ENCODE assay signal across 8 cellular contexts in the genomic region with DNA sequence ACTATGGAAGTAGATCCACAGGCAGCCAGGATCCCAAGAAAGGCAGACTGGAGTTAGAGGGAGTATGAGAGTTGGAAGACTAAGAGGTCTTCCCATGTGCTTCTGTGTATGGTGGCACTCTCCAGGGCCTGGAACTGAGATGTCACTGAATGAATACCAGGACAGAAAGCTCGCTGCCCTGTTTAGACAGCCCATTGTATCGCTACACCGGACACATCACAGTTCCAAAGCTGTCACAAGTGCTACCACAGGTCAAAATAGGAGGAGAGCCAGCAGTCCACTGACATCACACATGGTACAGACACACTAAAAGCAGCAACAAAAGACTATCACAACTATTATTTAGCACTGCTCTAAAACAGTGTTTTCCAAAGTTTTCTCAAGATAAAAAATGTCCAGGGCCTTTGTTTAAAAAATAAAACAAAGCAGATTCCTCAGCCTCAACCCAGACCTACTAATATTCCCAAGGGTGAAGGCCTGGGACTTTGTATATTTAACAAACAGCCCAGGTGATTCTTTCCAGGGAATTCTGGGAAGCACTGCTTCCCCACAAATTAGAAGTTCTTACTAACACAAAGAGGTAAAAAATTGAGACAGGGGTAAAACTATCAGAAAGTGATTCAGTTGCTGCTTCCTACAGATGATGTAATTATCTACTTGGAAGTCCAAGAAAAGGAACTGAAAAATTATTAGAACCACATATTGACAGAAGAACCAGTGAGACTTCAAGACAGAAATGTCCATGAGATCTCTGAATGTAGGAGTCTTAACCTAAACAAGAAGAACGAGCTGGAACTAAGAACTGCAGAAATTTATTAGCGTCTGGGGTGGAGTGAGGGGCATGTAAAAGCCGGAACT.
A peak's percentile ranks its signal among the peaks of the same experiment; 100 is the strongest.
DNase-seq lines count a peak whose midpoint lies in the region; ATAC-seq and TF ChIP-seq lines count a peak whose summit lies in the region.

No MANE protein-coding gene starts in this region.

- no peak for DNase-seq in CD8-positive, alpha-beta T cell
- DNase-seq in HL-60 (ENCODE audit: low read depth in 1 of 2, low spot score in 1 of 2): peak in 1 of 2 experiments; percentile 69
- DNase-seq in caudate nucleus (lab: John Stamatoyannopoulos, UW): no peak
- no peak for DNase-seq in NCI-H82 treated with DMSO at 0.1 percent for 48 hours (lab: John Stamatoyannopoulos, UW; ENCODE audit: unreplicated experiment)
- DNase-seq in glomerular visceral epithelial cell (ENCODE audit: extremely low spot score): no peak
- no peak for DNase-seq in right cardiac atrium
- DNase-seq in NCI-H226: no peak

- CTCF ChIA-PET in CD8-positive, alpha-beta T cell (lab: Charles Lee): no interaction called here

- no peak for TF ChIP-seq CTCF in CD8-positive, alpha-beta T cell (IDR thresholded peaks at IDR 0.05)
- TF ChIP-seq CTCF in HL-60 (IDR thresholded peaks at IDR 0.05; ENCODE audit: insufficient read depth, low read length): no peak

- H3K4me1 ChIP-seq in CD8-positive, alpha-beta T cell (ENCODE audit: insufficient read depth, low read length): peaks cover 8% of the 10 kb centered on the region
- no peaks in the 10 kb centered on the region for H3K4me1 ChIP-seq in right cardiac atrium (ENCODE audit: control insufficient read depth, insufficient read depth, low read length)

- no peaks in the 10 kb centered on the region for H3K27me3 ChIP-seq in CD8-positive, alpha-beta T cell (ENCODE audit: insufficient read depth, low read length)
- H3K27me3 ChIP-seq in HL-60 (ENCODE audit: insufficient read depth, poor library complexity, severe bottlenecking) (no peaks in the 10 kb centered on the region), right cardiac atrium (ENCODE audit: control insufficient read depth, insufficient read depth) (no peaks in the 10 kb centered on the region)

- no peaks in the 10 kb centered on the region for H3K9me3 Mint-ChIP-seq in CD8-positive, alpha-beta T cell

- peak overlapping the region; percentile 5 for H3K27ac Mint-ChIP-seq in CD8-positive, alpha-beta T cell

- no peaks in the 10 kb centered on the region for H3K9me3 ChIP-seq in CD8-positive, alpha-beta T cell (ENCODE audit: low read length)
- no peaks in the 10 kb centered on the region for H3K9me3 ChIP-seq in right cardiac atrium (ENCODE audit: control insufficient read depth, low read length)

- WGBS in right cardiac atrium: 77% methylated on average over 6 of the region's 6 CpGs

- no peaks in the 10 kb centered on the region for H3K36me3 ChIP-seq in CD8-positive, alpha-beta T cell (ENCODE audit: insufficient read depth, low read length)

- no peak overlapping the region for H3K27ac ChIP-seq in CD8-positive, alpha-beta T cell (ENCODE audit: low read depth, low read length)
- H3K27ac ChIP-seq in HL-60 (replicated peaks) (peak overlapping the region; percentile 52; the same call in 1 of the 2 replicates), caudate nucleus (ENCODE audit: low read depth, low read length) (peak overlapping the region; percentile 9), right cardiac atrium (ENCODE audit: low read length) (no peak overlapping the region)

- ATAC-seq in CD8-positive, alpha-beta T cell: no peak
- ATAC-seq in GM18867 (IDR thresholded peaks at IDR 0.05; ENCODE audit: unreplicated experiment) (peak; percentile 49), right cardiac atrium (no peak)

- H3K4me3 ChIP-seq in CD8-positive, alpha-beta T cell (ENCODE audit: low read depth, low read length): no peak overlapping the region
- no peak overlapping the region for H3K4me3 ChIP-seq in HL-60 (replicated peaks; ENCODE audit: insufficient read depth, low read length)
- no peak overlapping the region for H3K4me3 ChIP-seq in right cardiac atrium (ENCODE audit: low read length)

- no peak overlapping the region for H3K4me3 Mint-ChIP-seq in CD8-positive, alpha-beta T cell

- no peaks in the 10 kb centered on the region for H3K27me3 Mint-ChIP-seq in CD8-positive, alpha-beta T cell (ENCODE audit: low read depth)

- H3K4me1 Mint-ChIP-seq in CD8-positive, alpha-beta T cell (ENCODE audit: low read depth): peaks cover 23% of the 10 kb centered on the region

- POLR2A ChIA-PET in CD8-positive, alpha-beta T cell (lab: Charles Lee): interaction anchor here (1.1 to 1.2 kb wide), 2 partner anchors 16 to 671 kb away, joined by 3 to 4 read pairs; no protein-coding TSS in a partner anchor

- intact Hi-C loops in CD8-positive, alpha-beta T cell (cut with DNase I, micrococcal nuclease): no loop called here
- intact Hi-C loops in right cardiac atrium (cut with DNase I): no loop called here

- H3K36me3 Mint-ChIP-seq in CD8-positive, alpha-beta T cell: no peaks in the 10 kb centered on the region

Comparison
In these comparisons a context has a peak if more than half of its experiments do, and no peak if none do; other contexts are left out.
1. H3K27ac ChIP-seq: peak in HL-60 (single experiment) and caudate nucleus (single experiment); none in CD8-positive, alpha-beta T cell (single experiment) and right cardiac atrium (single experiment).